In the genomic region with DNA sequence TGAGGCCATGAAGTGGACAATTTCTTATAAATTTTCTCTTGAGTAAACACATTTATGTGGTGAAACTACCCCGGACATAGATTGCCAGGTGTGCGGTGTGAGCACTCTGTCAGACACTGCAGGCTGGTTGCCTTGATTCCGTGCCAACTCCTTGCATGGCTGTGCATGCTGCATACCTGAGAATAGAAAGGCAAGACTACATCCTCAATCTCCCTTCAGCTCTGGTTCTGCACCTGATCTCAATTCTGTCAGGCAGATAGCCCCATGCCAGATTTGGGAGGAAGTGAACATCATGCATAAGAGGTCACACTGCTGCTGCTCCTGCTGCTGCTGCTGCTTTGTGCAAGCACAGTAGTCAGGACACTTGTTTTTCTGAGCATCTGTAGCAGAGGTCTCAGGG, we compare ENCODE assay signal across 1 cellular context.
TF ChIP-seq lines count a peak whose summit lies in the region.

No MANE protein-coding gene starts in this region.

TF ChIP-seq in GM23338, 12 proteins besides CTCF, POLR2A, EP300 and RAD21 (continued from another document):
- TF ChIP-seq, protein P1, sequence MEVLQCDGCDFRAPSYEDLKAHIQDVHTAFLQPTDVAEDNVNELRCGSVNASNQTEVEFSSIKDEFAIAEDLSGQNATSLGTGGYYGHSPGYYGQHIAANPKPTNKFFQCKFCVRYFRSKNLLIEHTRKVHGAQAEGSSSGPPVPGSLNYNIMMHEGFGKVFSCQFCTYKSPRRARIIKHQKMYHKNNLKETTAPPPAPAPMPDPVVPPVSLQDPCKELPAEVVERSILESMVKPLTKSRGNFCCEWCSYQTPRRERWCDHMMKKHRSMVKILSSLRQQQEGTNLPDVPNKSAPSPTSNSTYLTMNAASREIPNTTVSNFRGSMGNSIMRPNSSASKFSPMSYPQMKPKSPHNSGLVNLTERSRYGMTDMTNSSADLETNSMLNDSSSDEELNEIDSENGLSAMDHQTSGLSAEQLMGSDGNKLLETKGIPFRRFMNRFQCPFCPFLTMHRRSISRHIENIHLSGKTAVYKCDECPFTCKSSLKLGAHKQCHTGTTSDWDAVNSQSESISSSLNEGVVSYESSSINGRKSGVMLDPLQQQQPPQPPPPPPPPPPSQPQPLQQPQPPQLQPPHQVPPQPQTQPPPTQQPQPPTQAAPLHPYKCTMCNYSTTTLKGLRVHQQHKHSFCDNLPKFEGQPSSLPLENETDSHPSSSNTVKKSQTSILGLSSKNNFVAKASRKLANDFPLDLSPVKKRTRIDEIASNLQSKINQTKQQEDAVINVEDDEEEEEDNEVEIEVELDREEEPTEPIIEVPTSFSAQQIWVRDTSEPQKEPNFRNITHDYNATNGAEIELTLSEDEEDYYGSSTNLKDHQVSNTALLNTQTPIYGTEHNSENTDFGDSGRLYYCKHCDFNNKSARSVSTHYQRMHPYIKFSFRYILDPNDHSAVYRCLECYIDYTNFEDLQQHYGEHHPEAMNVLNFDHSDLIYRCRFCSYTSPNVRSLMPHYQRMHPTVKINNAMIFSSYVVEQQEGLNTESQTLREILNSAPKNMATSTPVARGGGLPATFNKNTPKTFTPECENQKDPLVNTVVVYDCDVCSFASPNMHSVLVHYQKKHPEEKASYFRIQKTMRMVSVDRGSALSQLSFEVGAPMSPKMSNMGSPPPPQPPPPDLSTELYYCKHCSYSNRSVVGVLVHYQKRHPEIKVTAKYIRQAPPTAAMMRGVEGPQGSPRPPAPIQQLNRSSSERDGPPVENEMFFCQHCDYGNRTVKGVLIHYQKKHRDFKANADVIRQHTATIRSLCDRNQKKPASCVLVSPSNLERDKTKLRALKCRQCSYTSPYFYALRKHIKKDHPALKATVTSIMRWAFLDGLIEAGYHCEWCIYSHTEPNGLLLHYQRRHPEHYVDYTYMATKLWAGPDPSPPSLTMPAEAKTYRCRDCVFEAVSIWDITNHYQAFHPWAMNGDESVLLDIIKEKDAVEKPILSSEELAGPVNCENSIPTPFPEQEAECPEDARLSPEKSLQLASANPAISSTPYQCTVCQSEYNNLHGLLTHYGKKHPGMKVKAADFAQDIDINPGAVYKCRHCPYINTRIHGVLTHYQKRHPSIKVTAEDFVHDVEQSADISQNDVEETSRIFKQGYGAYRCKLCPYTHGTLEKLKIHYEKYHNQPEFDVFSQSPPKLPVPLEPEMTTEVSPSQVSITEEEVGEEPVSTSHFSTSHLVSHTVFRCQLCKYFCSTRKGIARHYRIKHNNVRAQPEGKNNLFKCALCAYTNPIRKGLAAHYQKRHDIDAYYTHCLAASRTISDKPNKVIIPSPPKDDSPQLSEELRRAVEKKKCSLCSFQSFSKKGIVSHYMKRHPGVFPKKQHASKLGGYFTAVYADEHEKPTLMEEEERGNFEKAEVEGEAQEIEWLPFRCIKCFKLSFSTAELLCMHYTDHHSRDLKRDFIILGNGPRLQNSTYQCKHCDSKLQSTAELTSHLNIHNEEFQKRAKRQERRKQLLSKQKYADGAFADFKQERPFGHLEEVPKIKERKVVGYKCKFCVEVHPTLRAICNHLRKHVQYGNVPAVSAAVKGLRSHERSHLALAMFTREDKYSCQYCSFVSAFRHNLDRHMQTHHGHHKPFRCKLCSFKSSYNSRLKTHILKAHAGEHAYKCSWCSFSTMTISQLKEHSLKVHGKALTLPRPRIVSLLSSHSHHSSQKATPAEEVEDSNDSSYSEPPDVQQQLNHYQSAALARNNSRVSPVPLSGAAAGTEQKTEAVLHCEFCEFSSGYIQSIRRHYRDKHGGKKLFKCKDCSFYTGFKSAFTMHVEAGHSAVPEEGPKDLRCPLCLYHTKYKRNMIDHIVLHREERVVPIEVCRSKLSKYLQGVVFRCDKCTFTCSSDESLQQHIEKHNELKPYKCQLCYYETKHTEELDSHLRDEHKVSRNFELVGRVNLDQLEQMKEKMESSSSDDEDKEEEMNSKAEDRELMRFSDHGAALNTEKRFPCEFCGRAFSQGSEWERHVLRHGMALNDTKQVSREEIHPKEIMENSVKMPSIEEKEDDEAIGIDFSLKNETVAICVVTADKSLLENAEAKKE (CRISPR knock-in tag; IDR thresholded peaks at IDR 0.05): no peak
- TF ChIP-seq NANOG (IDR thresholded peaks at IDR 0.05; ENCODE audit: borderline replicate concordance) (no peak), CREB1 (CRISPR knock-in tag; IDR thresholded peaks at IDR 0.05; ENCODE audit: low read depth) (no peak), EZH2 (IDR thresholded peaks at IDR 0.05; ENCODE audit: low read depth, unreplicated experiment) (no peak), EZH2phosphoT487 (IDR thresholded peaks at IDR 0.05; ENCODE audit: unreplicated experiment) (no peak)
- TF ChIP-seq, protein P2, sequence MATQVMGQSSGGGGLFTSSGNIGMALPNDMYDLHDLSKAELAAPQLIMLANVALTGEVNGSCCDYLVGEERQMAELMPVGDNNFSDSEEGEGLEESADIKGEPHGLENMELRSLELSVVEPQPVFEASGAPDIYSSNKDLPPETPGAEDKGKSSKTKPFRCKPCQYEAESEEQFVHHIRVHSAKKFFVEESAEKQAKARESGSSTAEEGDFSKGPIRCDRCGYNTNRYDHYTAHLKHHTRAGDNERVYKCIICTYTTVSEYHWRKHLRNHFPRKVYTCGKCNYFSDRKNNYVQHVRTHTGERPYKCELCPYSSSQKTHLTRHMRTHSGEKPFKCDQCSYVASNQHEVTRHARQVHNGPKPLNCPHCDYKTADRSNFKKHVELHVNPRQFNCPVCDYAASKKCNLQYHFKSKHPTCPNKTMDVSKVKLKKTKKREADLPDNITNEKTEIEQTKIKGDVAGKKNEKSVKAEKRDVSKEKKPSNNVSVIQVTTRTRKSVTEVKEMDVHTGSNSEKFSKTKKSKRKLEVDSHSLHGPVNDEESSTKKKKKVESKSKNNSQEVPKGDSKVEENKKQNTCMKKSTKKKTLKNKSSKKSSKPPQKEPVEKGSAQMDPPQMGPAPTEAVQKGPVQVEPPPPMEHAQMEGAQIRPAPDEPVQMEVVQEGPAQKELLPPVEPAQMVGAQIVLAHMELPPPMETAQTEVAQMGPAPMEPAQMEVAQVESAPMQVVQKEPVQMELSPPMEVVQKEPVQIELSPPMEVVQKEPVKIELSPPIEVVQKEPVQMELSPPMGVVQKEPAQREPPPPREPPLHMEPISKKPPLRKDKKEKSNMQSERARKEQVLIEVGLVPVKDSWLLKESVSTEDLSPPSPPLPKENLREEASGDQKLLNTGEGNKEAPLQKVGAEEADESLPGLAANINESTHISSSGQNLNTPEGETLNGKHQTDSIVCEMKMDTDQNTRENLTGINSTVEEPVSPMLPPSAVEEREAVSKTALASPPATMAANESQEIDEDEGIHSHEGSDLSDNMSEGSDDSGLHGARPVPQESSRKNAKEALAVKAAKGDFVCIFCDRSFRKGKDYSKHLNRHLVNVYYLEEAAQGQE (IDR thresholded peaks at IDR 0.05; ENCODE audit: unreplicated experiment): no peak
- TF ChIP-seq, protein P3, sequence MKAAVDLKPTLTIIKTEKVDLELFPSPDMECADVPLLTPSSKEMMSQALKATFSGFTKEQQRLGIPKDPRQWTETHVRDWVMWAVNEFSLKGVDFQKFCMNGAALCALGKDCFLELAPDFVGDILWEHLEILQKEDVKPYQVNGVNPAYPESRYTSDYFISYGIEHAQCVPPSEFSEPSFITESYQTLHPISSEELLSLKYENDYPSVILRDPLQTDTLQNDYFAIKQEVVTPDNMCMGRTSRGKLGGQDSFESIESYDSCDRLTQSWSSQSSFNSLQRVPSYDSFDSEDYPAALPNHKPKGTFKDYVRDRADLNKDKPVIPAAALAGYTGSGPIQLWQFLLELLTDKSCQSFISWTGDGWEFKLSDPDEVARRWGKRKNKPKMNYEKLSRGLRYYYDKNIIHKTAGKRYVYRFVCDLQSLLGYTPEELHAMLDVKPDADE (IDR thresholded peaks at IDR 0.05): no peak
